Comparison of ENCODE assay signal across 17 cellular contexts in genomic region chr20:44422083-44422482, GRCh38. TPM values are rescaled to one million over a fixed set of nuclear protein-coding genes. Genes with fewer than 3 reads are reported as not detected.
DNase-seq lines count a peak whose midpoint lies in the region; ATAC-seq and TF ChIP-seq lines count a peak whose summit lies in the region.
"Had no signal": no experiment of that assay in that cellular context is flagged by ENCODE, and none has a peak within 500 bp of the region (broad histone marks: within the 10 kb centered on the region; RNA-seq: fewer than 3 reads in every experiment).

No MANE protein-coding gene starts in this region.

- ATAC-seq in GM21717 (IDR thresholded peaks at IDR 0.05; ENCODE audit: unreplicated experiment) = no peak

- intact Hi-C loops in adrenal gland (cut with DNase I) = no loop called here

- H3K4me3 ChIP-seq in MG63 (no peak overlapping the region), adrenal gland (no peak overlapping the region)
- H3K4me3 ChIP-seq: colonic mucosa, thoracic aorta had no signal

- 26 to 53% (median 32%) methylated on average over 3 of the region's 3 CpGs for WGBS in adrenal gland, 4 donors

- no peak for TF ChIP-seq POLR2A in adrenal gland (IDR thresholded peaks at IDR 0.05)

- peak overlapping the region in 2 of 5 donors; percentile 29 to 32 for H3K27ac ChIP-seq in adrenal gland
- H3K27ac ChIP-seq: colonic mucosa, parathyroid adenoma, thoracic aorta had no signal

- H3K9me3 ChIP-seq in MG63 (no peaks in the 10 kb centered on the region), adrenal gland (replicated peaks in 1 of 3) (no peaks in the 10 kb centered on the region)
- H3K9me3 ChIP-seq: colonic mucosa, thoracic aorta had no signal

- no peaks in the 10 kb centered on the region for H3K4me1 ChIP-seq in adrenal gland (replicated peaks in 1 of 2)
- H3K4me1 ChIP-seq: colonic mucosa, parathyroid adenoma had no signal

- peak; percentile 4 to 28 for DNase-seq in AML-193 (lab: John Stamatoyannopoulos, UW)
- peak; percentile 90 for DNase-seq in MG63
- peak in 6 of 7 donors; percentile 44 to 76 (median 52) for DNase-seq in adrenal gland
- DNase-seq in iris pigment epithelial cell (ENCODE audit: low read depth) = peak; percentile 56
- DNase-seq in stimulated activated CD4-positive, alpha-beta T cell treated with anti-CD3 and anti-CD28 coated beads, Interleukin-4, amount 100 ng/mL, for 24 hours = no peak
- DNase-seq in NCI-H748 (lab: John Stamatoyannopoulos, UW; ENCODE audit: unreplicated experiment) = no peak
- DNase-seq in stimulated activated CD4-positive, alpha-beta T cell treated with anti-CD3 and anti-CD28 coated beads, Interleukin-1b, Interleukin-23, amount 100 ng/mL, for 48 hours = no peak
- DNase-seq: colonic mucosa; DMS 273 treated with DMSO at 0.1 percent for 48 hours; immature natural killer cell; KBM-7; NCI-H2171 treated with DMSO at 0.1 percent for 48 hours; OCI-M1; stimulated activated CD4-positive, alpha-beta T cell treated with anti-CD3 and anti-CD28 coated beads, Interleukin-15, amount 100 ng/mL, for 24 hours had no signal

- TF ChIP-seq CTCF in adrenal gland (IDR thresholded peaks at IDR 0.05) = no peak

- no peaks in the 10 kb centered on the region for H3K36me3 ChIP-seq in MG63
- no peaks in the 10 kb centered on the region for H3K36me3 ChIP-seq in adrenal gland (replicated peaks in 1 of 2)
- H3K36me3 ChIP-seq: colonic mucosa, thoracic aorta had no signal

- H3K27me3 ChIP-seq in MG63 (no peaks in the 10 kb centered on the region), adrenal gland (no peaks in the 10 kb centered on the region)
- H3K27me3 ChIP-seq: colonic mucosa had no signal

RNA-seq across cellular contexts. Expression of gene TTPAL, which starts 53.6 kb away (rescaled TPM):
- 5.8 and 12.9 TPM in 2 replicates for total RNA-seq in MG63 (2014; rRNA removed; shearing (Covaris generic); ENCODE audit: low replicate concordance)
- 10 to 100 TPM in 7 of 8 donors, 1 to 10 TPM in 1; 8.7 to 17.8 (median 13.4) TPM for total RNA-seq in adrenal gland
- polyA plus RNA-seq in adrenal gland = 1 to 10 TPM; 4.2 to 8.5 (median 5.9) TPM

Comparison
In these comparisons a context has a peak if more than half of its experiments do, and no peak if none do; other contexts are left out.
1. DNase-seq: peak in AML-193 (2 of 2), MG63 (single experiment), adrenal gland (6 of 7) and iris pigment epithelial cell (single experiment); none in stimulated activated CD4-positive, alpha-beta T cell treated with anti-CD3 and anti-CD28 coated beads, Interleukin-4, amount 100 ng/mL, for 24 hours (single experiment), NCI-H748 (single experiment) and stimulated activated CD4-positive, alpha-beta T cell treated with anti-CD3 and anti-CD28 coated beads, Interleukin-1b, Interleukin-23, amount 100 ng/mL, for 48 hours (single experiment).